ENCODE assay signal across 17 cellular contexts in genomic region chr3:49641292-49641691, GRCh38. TPM values are rescaled to one million over a fixed set of nuclear protein-coding genes. Genes with fewer than 3 reads are reported as not detected.
A peak's percentile ranks its signal among the peaks of the same experiment; 100 is the strongest.
DNase-seq lines count a peak whose midpoint lies in the region; ATAC-seq and TF ChIP-seq lines count a peak whose summit lies in the region.
"Had no signal": no experiment of that assay in that cellular context is flagged by ENCODE, and none has a peak within 500 bp of the region (broad histone marks: within the 10 kb centered on the region; RNA-seq: fewer than 3 reads in every experiment).

No MANE protein-coding gene starts in this region.

- no peak overlapping the region for H3K18ac ChIP-seq in H9 (ENCODE audit: insufficient read length, low read depth, low read length)

- H2BK20ac ChIP-seq in H9 (ENCODE audit: low read depth, low read length, poor library complexity, severe bottlenecking), result no peak overlapping the region

- no peak overlapping the region for H2BK12ac ChIP-seq in H9 (ENCODE audit: insufficient read length, low read depth, low read length)

- H2BK120ac ChIP-seq in H9 (ENCODE audit: low read depth, low read length, poor library complexity, severe bottlenecking), result no peak overlapping the region

- H3K36me3 ChIP-seq in osteoblast (ENCODE audit: insufficient read depth, low read length), result no peaks in the 10 kb centered on the region
- H3K36me3 ChIP-seq: HAP-1 had no signal

- no peak overlapping the region for H2BK5ac ChIP-seq in H9 (ENCODE audit: insufficient read length, low read length)

- TF ChIP-seq CTCF in osteoblast (IDR thresholded peaks at IDR 0.05; ENCODE audit: extremely low read depth, low read depth, low read length) (no peak), H9 (conservative IDR thresholded peaks at IDR 0.05) (no peak)

- no CpG with 5 or more reads among the region's 7 CpGs for whole genome bisulfite sequencing in H9 (ENCODE audit: extremely low coverage, insufficient read length, low lambda C conversion rate)

- H3K27me3 Mint-ChIP-seq in H9 (ENCODE audit: low read depth), result no peaks in the 10 kb centered on the region; the same call in 1 of the 2 replicates
- H3K27me3 Mint-ChIP-seq: CD4-positive, alpha-beta memory T cell had no signal

- no peak overlapping the region; a peak in 1 of 7 replicates for H3K27ac Mint-ChIP-seq in H9
- H3K27ac Mint-ChIP-seq: CD4-positive, alpha-beta memory T cell; GM23338; HFFc6 had no signal

- H3K14ac ChIP-seq in H9 (ENCODE audit: insufficient read depth, low read length), result no peak overlapping the region

- H2AFZ ChIP-seq in osteoblast (ENCODE audit: low read length), result no peak overlapping the region
- no peak overlapping the region for H2AFZ ChIP-seq in H9 (ENCODE audit: low read length)
- H2AFZ ChIP-seq: GM23338 had no signal

- no peak overlapping the region for H2AK5ac ChIP-seq in H9 (ENCODE audit: insufficient read length, low read length)

- H3K9me3 ChIP-seq in osteoblast (ENCODE audit: low read depth, low read length), result no peaks in the 10 kb centered on the region
- no peaks in the 10 kb centered on the region for H3K9me3 ChIP-seq in H9 (ENCODE audit: control insufficient read depth, low read depth, low read length)
- H3K9me3 ChIP-seq: HAP-1 had no signal

- H3K27me3 ChIP-seq in osteoblast (ENCODE audit: insufficient read depth, low read length), result peaks cover 3% of the 10 kb centered on the region
- no peaks in the 10 kb centered on the region for H3K27me3 ChIP-seq in H9 (ENCODE audit: insufficient read depth, low read length)

- H3K4me3 ChIP-seq in osteoblast (ENCODE audit: insufficient read depth, low read length), result no peak overlapping the region
- H3K4me3 ChIP-seq: GM12878, GM23338, HAP-1 had no signal

- H3K27ac ChIP-seq in caudate nucleus (ENCODE audit: low read depth, low read length) (peak overlapping the region; percentile 52), osteoblast (ENCODE audit: low read depth, low read length) (no peak overlapping the region), H9 (ENCODE audit: insufficient read length, low read depth, low read length) (no peak overlapping the region)

- no peaks in the 10 kb centered on the region for H3K4me1 ChIP-seq in osteoblast (ENCODE audit: insufficient read depth, low read length)
- no peaks in the 10 kb centered on the region for H3K4me1 ChIP-seq in H9 (ENCODE audit: insufficient read depth, low read length)
- H3K4me1 ChIP-seq: HAP-1 had no signal

- H2BK15ac ChIP-seq in H9 (ENCODE audit: low read depth, low read length), result no peak overlapping the region

- H3K4me3 Mint-ChIP-seq in H9, result no peak overlapping the region
- H3K4me3 Mint-ChIP-seq: CD4-positive, alpha-beta memory T cell; GM23338; HFFc6 had no signal

- no peak overlapping the region for H4K5ac ChIP-seq in H9 (ENCODE audit: insufficient read length, low read depth, low read length)

- DNase-seq in caudate nucleus (lab: John Stamatoyannopoulos, UW) (peak in 8 of 61 donors; percentile 8 to 48 (median 18)), foreskin melanocyte (peak; percentile 24), osteoblast (ENCODE audit: insufficient read length, low spot score, missing footprints) (peak; percentile 58), H9 (no peak), DMS79 (lab: John Stamatoyannopoulos, UW) (no peak), amygdala (lab: John Stamatoyannopoulos, UW) (no peak)
- DNase-seq: Calu3; CD4-positive, alpha-beta memory T cell; COR-L47; DMS53; DND-41; GDM1; HFFc6 had no signal

- H3K79me1 ChIP-seq in H9 (ENCODE audit: insufficient read depth, low read depth, low read length, poor library complexity, severe bottlenecking), result no peaks in the 10 kb centered on the region

- no peak for ATAC-seq in HG03196 (IDR thresholded peaks at IDR 0.05; ENCODE audit: unreplicated experiment)
- ATAC-seq: GM12878, GM23338 had no signal

- H3K9me3 Mint-ChIP-seq in H9, result no peaks in the 10 kb centered on the region
- H3K9me3 Mint-ChIP-seq: CD4-positive, alpha-beta memory T cell; GM23338; HFFc6 had no signal

- H4K91ac ChIP-seq in H9 (ENCODE audit: insufficient read length, low read depth, low read length), result no peak overlapping the region

- H3K23ac ChIP-seq in H9 (ENCODE audit: insufficient read length, low read depth, low read length), result no peak overlapping the region

- H3K4me2 ChIP-seq in osteoblast (ENCODE audit: insufficient read depth, low read length) (no peak overlapping the region), H9 (ENCODE audit: insufficient read depth, insufficient read length, low read length) (no peak overlapping the region)
- H3K4me2 ChIP-seq: GM23338 had no signal

- no peak overlapping the region for H4K8ac ChIP-seq in H9 (replicated peaks; ENCODE audit: insufficient read length, low read depth, low read length)

- H3K4ac ChIP-seq in H9 (ENCODE audit: low read depth, low read length), result no peak overlapping the region

- H3K23me2 ChIP-seq in H9 (ENCODE audit: insufficient read length, low read depth, low read length, poor library complexity, severe bottlenecking), result no peaks in the 10 kb centered on the region

- no peaks in the 10 kb centered on the region for H3K79me2 ChIP-seq in osteoblast (ENCODE audit: insufficient read depth, low read length)
- no peaks in the 10 kb centered on the region for H3K79me2 ChIP-seq in H9 (ENCODE audit: insufficient read depth, low read length)

- H4K20me1 ChIP-seq in osteoblast (ENCODE audit: insufficient read depth, low read length) (no peaks in the 10 kb centered on the region), H9 (ENCODE audit: control insufficient read depth, insufficient read depth, insufficient read length) (no peaks in the 10 kb centered on the region)

- no peaks in the 10 kb centered on the region; a peak in 1 of 4 replicates for H3K4me1 Mint-ChIP-seq in H9
- H3K4me1 Mint-ChIP-seq: GM23338 had no signal

- H3T11ph ChIP-seq in H9 (ENCODE audit: low read length), result no peak overlapping the region

- no peak overlapping the region for H3K56ac ChIP-seq in H9 (ENCODE audit: insufficient read length, low read depth, low read length)

- H3K36me3 Mint-ChIP-seq in H9 (ENCODE audit: insufficient read depth in 1 of 3, low read depth in 3 of 3), result no peaks in the 10 kb centered on the region
- H3K36me3 Mint-ChIP-seq: CD4-positive, alpha-beta memory T cell had no signal

- H3K9ac ChIP-seq in H9 (ENCODE audit: extremely low read depth, insufficient read length, low read length), result no peak overlapping the region

RNA-seq across cellular contexts. Expression of gene APEH, which starts 32.9 kb away (rescaled TPM):
- total RNA-seq in osteoblast (98.8 and 101 TPM in 2 replicates), H9 (2021) (215 and 220 TPM in 2 replicates)

RNA-seq across cellular contexts. Expression of gene MST1, which starts 48.0 kb away (rescaled TPM):
- 6.5 and 6.9 TPM in 2 replicates for total RNA-seq in osteoblast
- 8.9 and 9.3 TPM in 2 replicates for total RNA-seq in H9 (2021)

RNA-seq across cellular contexts. Expression of gene RNF123, which starts 48.1 kb away (rescaled TPM):
- total RNA-seq in osteoblast (25.0 and 33.3 TPM in 2 replicates), H9 (2021) (39.9 and 40.6 TPM in 2 replicates)

Comparison
In these comparisons a context has a peak if more than half of its experiments do, and no peak if none do; other contexts are left out.
1. DNase-seq: peak in foreskin melanocyte (single experiment) and osteoblast (single experiment); none in H9 (single experiment), DMS79 (single experiment) and amygdala (0 of 56).